Comparison of ENCODE assay signal across 8 cellular contexts in genomic region chr3:126911162-126912026, GRCh38.
A peak's percentile ranks its signal among the peaks of the same experiment; 100 is the strongest.
DNase-seq lines count a peak whose midpoint lies in the region; ATAC-seq and TF ChIP-seq lines count a peak whose summit lies in the region.

No MANE protein-coding gene starts in this region.

- BruUV-seq in IMR-90 (replicated peaks; lab: Mats Ljungman, UMichigan), result no TSS peak

- peak overlapping the region; percentile 90 for H2AK9ac ChIP-seq in IMR-90 (replicated peaks; ENCODE audit: low read depth, low read length, poor library complexity)

- peak overlapping the region; percentile 53 for H4K91ac ChIP-seq in IMR-90 (ENCODE audit: insufficient read depth, low read depth, low read length)

- H3K56ac ChIP-seq in IMR-90 (ENCODE audit: extremely low read depth, insufficient read depth, low read length), result no peak overlapping the region

- peak overlapping the region; percentile 42; the same call in 1 of the 3 replicates for H2BK15ac ChIP-seq in IMR-90 (ENCODE audit: low read depth, low read length)

- 71% methylated on average over 8 of the region's 15 CpGs; no CpG with 5 or more reads in 1 of the 2 experiments for WGBS in IMR-90 (ENCODE audit: extremely low coverage in 2 of 2, insufficient read length in 1 of 2), 2 experiments

- peak overlapping the region; percentile 56 for H2BK120ac ChIP-seq in IMR-90 (ENCODE audit: low read depth, low read length)

- no peaks in the 10 kb centered on the region for H3K9me3 ChIP-seq in IMR-90 (ENCODE audit: control insufficient read depth, insufficient read depth, low read length)

- H3K36me3 Mint-ChIP-seq in activated B cell treated with CpG ODN at 0.5 μM for 24 hours (ENCODE audit: low read depth), result peaks cover 4% of the 10 kb centered on the region

- H3K4me1 Mint-ChIP-seq in activated B cell treated with CpG ODN at 0.5 μM for 24 hours, result peaks cover 44% of the 10 kb centered on the region

- peak overlapping the region; percentile 41; the same call in 1 of the 2 replicates for H3K23ac ChIP-seq in IMR-90 (ENCODE audit: low read depth, low read length)

- TF ChIP-seq RAD21 in IMR-90 (IDR thresholded peaks at IDR 0.05; ENCODE audit: low read length), result no peak

- H4K20me1 ChIP-seq in IMR-90 (ENCODE audit: insufficient read depth, low read length), result no peaks in the 10 kb centered on the region

- H3K4me2 ChIP-seq in IMR-90 (ENCODE audit: low read depth, low read length), result no peak overlapping the region

- ATAC-seq in GM21723 (IDR thresholded peaks at IDR 0.05; ENCODE audit: unreplicated experiment) (peak; percentile 98), IMR-90 (ENCODE audit: low read depth) (peak; percentile 53), activated B cell treated with CpG ODN at 0.5 μM for 24 hours (ENCODE audit: low read depth) (peak; percentile 94)

- peak overlapping the region; percentile 74 for H2BK5ac ChIP-seq in IMR-90 (ENCODE audit: low read depth, low read length, poor library complexity, severe bottlenecking)

- dilution Hi-C loops in IMR-90 (cut with HindIII; ENCODE audit: low sequenced_read_pairs, unreplicated experiment), result no loop called here

- H3K14ac ChIP-seq in IMR-90 (replicated peaks; ENCODE audit: low read depth, low read length), result peak overlapping the region; percentile 44

- H3K9me3 Mint-ChIP-seq in activated B cell treated with CpG ODN at 0.5 μM for 24 hours, result no peaks in the 10 kb centered on the region

- peak overlapping the region; percentile 75 for H3K4me3 Mint-ChIP-seq in activated B cell treated with CpG ODN at 0.5 μM for 24 hours

- peak overlapping the region; percentile 52 to 80 for H4K8ac ChIP-seq in IMR-90 (ENCODE audit: low read depth in 2 of 2, low read length in 2 of 2)

- H3K4me3 ChIP-seq in IMR-90 (ENCODE audit: insufficient read depth, low read depth, low read length), result no peak overlapping the region

- H3K27ac Mint-ChIP-seq in activated B cell treated with CpG ODN at 0.5 μM for 24 hours, result peak overlapping the region; percentile 95

- H2BK20ac ChIP-seq in IMR-90 (ENCODE audit: low read depth, low read length), result no peak overlapping the region; the same call in 1 of the 2 replicates

- H3K4me1 ChIP-seq in IMR-90 (ENCODE audit: control insufficient read depth, insufficient read depth, low read length), result peaks cover 6% of the 10 kb centered on the region; the same call in 1 of the 2 replicates

- no peak overlapping the region for H3K9ac ChIP-seq in IMR-90 (ENCODE audit: low read depth, low read length)

- peaks cover 0 to 11% of the 10 kb centered on the region in 2 experiments; a peak in 2 of 4 replicates for H3K79me1 ChIP-seq in IMR-90 (ENCODE audit: low read depth in 1 of 2, low read length in 2 of 2)

- no peak overlapping the region for H3K18ac ChIP-seq in IMR-90 (ENCODE audit: low read depth, low read length)

- no peak for TF ChIP-seq POLR2A in IMR-90 (IDR thresholded peaks at IDR 0.05; ENCODE audit: low read depth, low read length)

- H3K9me1 ChIP-seq in IMR-90 (ENCODE audit: insufficient read depth, low read length), result peaks cover 21% of the 10 kb centered on the region

- peak overlapping the region; percentile 66 for H3K4ac ChIP-seq in IMR-90 (ENCODE audit: low read depth, low read length)

- peaks cover 36% of the 10 kb centered on the region for H3K27me3 Mint-ChIP-seq in activated B cell treated with CpG ODN at 0.5 μM for 24 hours

- TF ChIP-seq CTCF in IMR-90 (conservative IDR thresholded peaks at IDR 0.05; ENCODE audit: low read depth, low read length) (no peak), activated B cell treated with CpG ODN at 0.5 μM for 24 hours (IDR thresholded peaks at IDR 0.05) (no peak)

- CTCF ChIA-PET in IMR-90 (lab: Yijun Ruan, JAX), result interaction anchor here (0.8 to 1.0 kb wide), 2 partner anchors 55 to 61 kb away, joined by 4 read pairs; no protein-coding TSS in a partner anchor
- CTCF ChIA-PET in activated B cell treated with CpG ODN at 0.5 μM for 24 hours (lab: Charles Lee), result interaction anchor here (1.0 to 2.1 kb wide), 3 partner anchors 43 to 159 kb away, joined by 4 to 10 read pairs (median 7); no protein-coding TSS in a partner anchor

- in situ Hi-C loops in IMR-90 (cut with MboI; ENCODE audit: low sequenced_read_pairs), result no loop called here

- POLR2A ChIA-PET in IMR-90 (lab: Charles Lee; ENCODE audit: unreplicated experiment), result no interaction called here
- POLR2A ChIA-PET in activated B cell treated with CpG ODN at 0.5 μM for 24 hours (lab: Charles Lee), result interaction anchor here (0.6 to 4.0 kb wide), 8 partner anchors 13 to 437 kb away, joined by 3 to 44 read pairs (median 5); partner anchors contain the start of gene PLXNA1

- no peaks in the 10 kb centered on the region for H3K36me3 ChIP-seq in IMR-90 (ENCODE audit: control insufficient read depth, insufficient read depth, low read length)

- H3K27ac ChIP-seq in IMR-90 (ENCODE audit: insufficient read depth, low read length), result no peak overlapping the region; the same call in 1 of the 2 replicates

- H2AK5ac ChIP-seq in IMR-90 (ENCODE audit: low read depth, low read length), result peak overlapping the region; percentile 76; the same call in 1 of the 2 replicates

- H4K5ac ChIP-seq in IMR-90 (ENCODE audit: low read depth, low read length), result peak overlapping the region; percentile 11; the same call in 1 of the 2 replicates

- H2AFZ ChIP-seq in IMR-90 (replicated peaks; ENCODE audit: low read length, poor library complexity), result peak overlapping the region; percentile 82

- no peaks in the 10 kb centered on the region for H3K27me3 ChIP-seq in IMR-90 (ENCODE audit: control insufficient read depth, insufficient read depth, low read length)

- intact Hi-C loops in IMR-90 (cut with micrococcal nuclease) (no loop called here), activated B cell treated with CpG ODN at 0.5 μM for 24 hours (cut with micrococcal nuclease) (loop anchor here (1.0 to 10.0 kb wide), 9 partner anchors 23 to 1837 kb away; partner anchors contain the start of genes ABTB1, CHCHD6 and SLC41A3)

- DNase-seq in EL (peak; percentile 98), IMR-90 (peak; percentile 90), activated B cell treated with CpG ODN at 0.5 μM for 24 hours (peak; percentile 65), lung microvascular endothelial cell (ENCODE audit: low read depth in 2 of 2) (peak; percentile 86 to 98)
- DNase-seq in central memory CD4-positive, alpha-beta T cell, result peak; percentile 66
- peak; percentile 30 to 57 for DNase-seq in stimulated activated CD8-positive, alpha-beta memory T cell treated with anti-CD3 and anti-CD28 coated beads, Interleukin-4, amount 100 ng/mL, for 4 hours (ENCODE audit: low read depth in 2 of 2, low spot score in 1 of 2)
- no peak for DNase-seq in effector CD8-positive, alpha-beta T cell (lab: John Stamatoyannopoulos, UW)

TF ChIP-seq in IMR-90, 13 proteins besides CTCF, POLR2A, EP300 and RAD21:
- TF ChIP-seq SMC3 (IDR thresholded peaks at IDR 0.05; ENCODE audit: low read depth, low read length) (no peak), USF2 (IDR thresholded peaks at IDR 0.05; ENCODE audit: low read depth, low read length) (peak; percentile 30; the same call in 1 of the 2 replicates), FOS (IDR thresholded peaks at IDR 0.05; ENCODE audit: low read depth, low read length) (peak; percentile 48), NFE2L2 (IDR thresholded peaks at IDR 0.05; ENCODE audit: low read depth, low read length) (peak; percentile 28; the same call in 1 of the 2 replicates), MAZ (IDR thresholded peaks at IDR 0.05; ENCODE audit: borderline replicate concordance, low read depth, low read length) (peak; percentile 25; the same call in 1 of the 2 replicates)
